29 cellular contexts compared by ENCODE assay signal in the genomic region with DNA sequence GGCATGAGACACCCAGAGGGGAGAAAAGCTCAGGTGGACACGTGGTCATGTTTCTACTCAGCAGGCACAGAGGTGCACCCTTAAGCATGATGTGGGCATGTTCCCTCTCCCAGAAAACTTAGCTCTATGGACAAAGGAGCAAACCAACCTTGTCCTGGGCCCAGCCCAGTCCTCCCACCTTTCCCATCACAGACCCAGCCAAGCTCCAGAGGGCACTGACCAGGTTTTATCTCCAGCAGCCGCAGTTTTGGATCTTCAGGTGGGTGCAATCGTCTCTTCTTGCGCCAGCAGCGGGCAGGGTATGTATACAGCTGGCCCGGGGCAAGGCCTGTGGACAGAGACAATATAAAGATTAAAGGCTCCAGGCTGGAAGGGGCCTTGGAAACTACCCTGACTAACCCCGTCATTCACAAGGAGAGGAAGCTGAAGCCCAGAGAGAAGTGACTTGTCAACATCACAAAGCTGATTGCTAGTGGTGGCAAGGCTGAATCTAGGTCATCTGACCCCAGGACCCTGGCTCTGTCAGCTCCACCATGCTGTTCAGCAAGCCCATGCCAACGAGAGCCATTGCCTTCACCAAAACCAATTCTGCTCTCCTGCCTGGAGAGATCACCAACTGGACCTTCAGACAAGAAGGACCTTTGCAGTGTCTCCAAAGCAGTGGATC.
"Had no signal": no experiment of that assay in that cellular context is flagged by ENCODE, and none has a peak within 500 bp of the region (broad histone marks: within the 10 kb centered on the region; RNA-seq: fewer than 3 reads in every experiment).

No MANE protein-coding gene starts in this region.

- H3K27ac Mint-ChIP-seq: activated CD4-positive, alpha-beta T cell treated with anti-CD3 and anti-CD28 coated beads for 36 hours; activated naive CD4-positive, alpha-beta T cell treated with anti-CD3 and anti-CD28 coated beads, Interleukin-2, amount 50 U/mL, for 72 hours; activated naive CD8-positive, alpha-beta T cell treated with anti-CD3 and anti-CD28 coated beads, Interleukin-2, amount 50 U/mL, for 24 hours had no signal

- H3K9ac ChIP-seq: SK-N-SH had no signal

- H3K4me1 Mint-ChIP-seq: activated CD4-positive, alpha-beta T cell treated with anti-CD3 and anti-CD28 coated beads for 36 hours; activated naive CD8-positive, alpha-beta T cell treated with anti-CD3 and anti-CD28 coated beads, Interleukin-2, amount 50 U/mL, for 24 hours had no signal

- H3K27me3 Mint-ChIP-seq: activated CD4-positive, alpha-beta T cell treated with anti-CD3 and anti-CD28 coated beads for 36 hours; activated naive CD8-positive, alpha-beta T cell treated with anti-CD3 and anti-CD28 coated beads, Interleukin-2, amount 50 U/mL, for 24 hours had no signal

- H3K4me3 Mint-ChIP-seq: activated CD4-positive, alpha-beta T cell treated with anti-CD3 and anti-CD28 coated beads for 36 hours; activated naive CD8-positive, alpha-beta T cell treated with anti-CD3 and anti-CD28 coated beads, Interleukin-2, amount 50 U/mL, for 24 hours; activated T-cell treated with anti-CD3 and anti-CD28 coated beads, Interleukin-2, amount 50 U/mL, for 4 hours had no signal

- H3K4me1 ChIP-seq: ascending aorta, body of pancreas, SJCRH30 had no signal

- DNase-seq: activated CD4-positive, alpha-beta T cell treated with anti-CD3 and anti-CD28 coated beads for 36 hours; activated CD4-positive, alpha-beta T cell treated with anti-CD3 and anti-CD28 coated beads, Interleukin-2, amount 50 U/mL, for 4 hours; activated CD8-positive, alpha-beta memory T cell treated with anti-CD3 and anti-CD28 coated beads for 24 hours; activated effector memory CD4-positive, alpha-beta T cell treated with anti-CD3 and anti-CD28 coated beads, Interleukin-2, amount 50 U/mL, for 16 hours; activated naive CD4-positive, alpha-beta T cell treated with Interleukin-2 at 50 U/mL for 16 hours; activated naive CD8-positive, alpha-beta T cell treated with anti-CD3 and anti-CD28 coated beads, Interleukin-2, amount 50 U/mL, for 24 hours; activated T-cell treated with anti-CD3 and anti-CD28 coated beads, Interleukin-2, amount 50 U/mL, for 4 hours; amniotic stem cell; body of pancreas; MG63; MV-4-11; NCI-H1092 treated with DMSO at 0.1 percent for 48 hours; NCI-H1436; NCI-H1694 treated with DMSO at 0.1 percent for 48 hours; NCI-H2029 treated with DMSO at 0.1 percent for 48 hours; NCI-H345; NCI-H510A; NCI-H526 treated with DMSO at 0.1 percent for 48 hours; NCI-H82; NK-92 treated with Interleukin-12 subunit alpha and Interleukin-12 subunit beta, amount 100 ng/mL, for 24 hours; OCI-M1; Right ventricle myocardium superior; SJCRH30; SK-N-SH; T-helper 1 cell; WERI-Rb-1 had no signal

- H3K27ac ChIP-seq: ascending aorta, body of pancreas, RWPE1, SJCRH30, WERI-Rb-1 had no signal

- H3K9me3 ChIP-seq: MG63, SJCRH30, SK-N-SH had no signal

- H3K36me3 ChIP-seq: ascending aorta, SJCRH30, WERI-Rb-1 had no signal

- H3K27me3 ChIP-seq: ascending aorta, body of pancreas, MG63, SJCRH30 had no signal

- H3K4me3 ChIP-seq: ascending aorta, body of pancreas, MG63, SJCRH30 had no signal
